ENCODE assay signal across 7 cellular contexts in the genomic region with DNA sequence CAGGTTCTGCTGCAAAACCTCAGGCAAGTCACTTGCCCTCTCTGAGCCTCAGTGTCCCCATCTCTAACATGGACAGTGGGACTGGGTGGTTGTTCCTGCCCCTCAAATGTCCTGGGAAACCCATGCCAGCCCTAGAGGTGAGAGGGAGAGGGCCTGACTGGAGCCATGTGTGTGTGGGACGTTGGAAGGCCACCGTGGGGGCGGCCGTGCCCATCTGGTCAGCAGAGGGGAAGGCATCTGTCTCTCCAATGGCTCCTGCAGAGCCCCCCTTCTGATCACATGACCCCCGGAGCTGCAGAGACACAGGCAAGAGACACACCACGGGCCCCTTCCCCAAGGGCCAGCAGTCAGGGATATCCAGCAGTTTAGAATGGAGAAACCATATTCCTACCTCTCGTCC. TPM values are rescaled to one million over a fixed set of nuclear protein-coding genes. Genes with fewer than 3 reads are reported as not detected.
DNase-seq lines count a peak whose midpoint lies in the region; ATAC-seq and TF ChIP-seq lines count a peak whose summit lies in the region.
"Had no signal": no experiment of that assay in that cellular context is flagged by ENCODE, and none has a peak within 500 bp of the region (broad histone marks: within the 10 kb centered on the region; RNA-seq: fewer than 3 reads in every experiment).

No MANE protein-coding gene starts in this region.

- H3K9me3 ChIP-seq in DND-41 (ENCODE audit: insufficient read depth, low read length, severe bottlenecking) = no peaks in the 10 kb centered on the region
- H3K9me3 ChIP-seq: gastroesophageal sphincter had no signal

- no peaks in the 10 kb centered on the region for H3K79me2 ChIP-seq in DND-41 (ENCODE audit: insufficient read depth, low read length)

- no peak overlapping the region for H3K4me3 ChIP-seq in DND-41 (ENCODE audit: low read depth in 1 of 2, low read length in 2 of 2)

- H3K4me1 Mint-ChIP-seq in brain (peaks cover 48% of the 10 kb centered on the region), nephron (peaks cover 31% of the 10 kb centered on the region)

- peaks cover 4% of the 10 kb centered on the region for H3K27me3 ChIP-seq in DND-41 (ENCODE audit: insufficient read depth, low read length, poor library complexity)

- H3K27ac ChIP-seq in DND-41 (ENCODE audit: low read length) = no peak overlapping the region

- H3K9me3 Mint-ChIP-seq in brain (no peaks in the 10 kb centered on the region), nephron (no peaks in the 10 kb centered on the region)

- H3K4me3 Mint-ChIP-seq in brain = peak overlapping the region; percentile 88 to 91 (median 90)
- H3K4me3 Mint-ChIP-seq in nephron = peak overlapping the region; percentile 84 to 87 (median 86)

- H3K27me3 Mint-ChIP-seq in brain (peaks cover 3% of the 10 kb centered on the region), nephron (ENCODE audit: low read depth) (peaks cover 3% of the 10 kb centered on the region)

- H3K36me3 ChIP-seq in DND-41 (ENCODE audit: insufficient read depth, low read length) = no peaks in the 10 kb centered on the region
- H3K36me3 ChIP-seq: gastroesophageal sphincter had no signal

- DNase-seq in DND-41 (no peak), GM13977 (ENCODE audit: low spot score) (no peak)
- no peak for DNase-seq in stimulated activated CD4-positive, alpha-beta T cell treated with anti-CD3 and anti-CD28 coated beads, Interleukin-12 subunit alpha, Interleukin-12 subunit beta, amount 100 ng/mL, for 4 hours

- no peaks in the 10 kb centered on the region; the same call in 1 of the 2 replicates for H4K20me1 ChIP-seq in DND-41 (ENCODE audit: insufficient read depth, low read length)

- in situ Hi-C loops in GM13977 (cut with MboI; ENCODE audit: low pct_unique_long_range_greater_than_20kb, low sequenced_read_pairs, unreplicated experiment) = no loop called here

- H3K36me3 Mint-ChIP-seq in brain (no peaks in the 10 kb centered on the region), nephron (ENCODE audit: low read depth) (peaks cover 4% of the 10 kb centered on the region)

- H3K4me1 ChIP-seq in DND-41 (ENCODE audit: insufficient read depth, low read length) = peaks cover 24% of the 10 kb centered on the region

- TF ChIP-seq CTCF in DND-41 (IDR thresholded peaks at IDR 0.05; ENCODE audit: borderline replicate concordance, extremely low read depth, low read length, poor library complexity, severe bottlenecking) (no peak), brain (conservative IDR thresholded peaks at IDR 0.05) (no peak), nephron (IDR thresholded peaks at IDR 0.05; ENCODE audit: unreplicated experiment in 3 of 3) (no peak), GM13977 (IDR thresholded peaks at IDR 0.05; ENCODE audit: extremely low read depth, insufficient read depth, missing control alignments) (no peak)

- H2AFZ ChIP-seq in DND-41 (ENCODE audit: low read depth, low read length) = no peak overlapping the region

- ATAC-seq in DND-41 (ENCODE audit: insufficient read depth, low read depth) = no peak
- ATAC-seq in GM19463 (IDR thresholded peaks at IDR 0.05; ENCODE audit: unreplicated experiment) = no peak

- H3K27ac Mint-ChIP-seq in brain (peak overlapping the region in 4 of 5 experiments; percentile 82 to 95 (median 90)), nephron (peak overlapping the region in 2 of 3 experiments; percentile 77 to 83)

- peak overlapping the region; percentile 96 for H3K4me2 ChIP-seq in DND-41 (ENCODE audit: insufficient read depth, low read length)

- no peak overlapping the region for H3K9ac ChIP-seq in DND-41 (ENCODE audit: low read depth, low read length)

RNA-seq across cellular contexts. Expression of a gene that starts 1.7 kb away (rescaled TPM):
- polyA plus RNA-seq in brain (ENCODE audit: insufficient read depth, low read depth, low replicate concordance) = 191 TPM

RNA-seq across cellular contexts. Expression of a gene that starts 13.5 kb away (rescaled TPM):
- polyA plus RNA-seq in brain (ENCODE audit: insufficient read depth, low read depth, low replicate concordance) = 167 TPM

RNA-seq across cellular contexts. Expression of a gene that starts 44.8 kb away (rescaled TPM):
- 404 TPM for polyA plus RNA-seq in brain (ENCODE audit: insufficient read depth, low read depth, low replicate concordance)

RNA-seq across cellular contexts. Expression of a gene that starts 55.6 kb away (rescaled TPM):
- not detected for polyA plus RNA-seq in brain (ENCODE audit: insufficient read depth, low read depth, low replicate concordance)
